In genomic region chr6:143961868-143962643, GRCh38 we compare ENCODE assay signal across 22 cellular contexts. TPM values are rescaled to one million over a fixed set of nuclear protein-coding genes. Genes with fewer than 3 reads are reported as not detected.
A peak's percentile ranks its signal among the peaks of the same experiment; 100 is the strongest.
DNase-seq lines count a peak whose midpoint lies in the region; ATAC-seq and TF ChIP-seq lines count a peak whose summit lies in the region.
"Had no signal": no experiment of that assay in that cellular context is flagged by ENCODE, and none has a peak within 500 bp of the region (broad histone marks: within the 10 kb centered on the region; RNA-seq: fewer than 3 reads in every experiment).

No MANE protein-coding gene starts in this region.

- H3K36me3 ChIP-seq in ectodermal cell (ENCODE audit: control insufficient read depth, insufficient read depth, low read length), result no peaks in the 10 kb centered on the region
- no peaks in the 10 kb centered on the region for H3K36me3 ChIP-seq in neural cell (ENCODE audit: insufficient read depth, low read length)
- H3K36me3 ChIP-seq: BLaER1 had no signal

- TF ChIP-seq RAD21 in neural cell (conservative IDR thresholded peaks at IDR 0.05), result no peak

- H3K9me3 ChIP-seq in ectodermal cell (ENCODE audit: control insufficient read depth, low read length), result no peaks in the 10 kb centered on the region
- H3K9me3 ChIP-seq in neural cell (ENCODE audit: low read length), result no peaks in the 10 kb centered on the region
- H3K9me3 ChIP-seq: BLaER1, Caco-2, heart right ventricle, mucosa of descending colon had no signal

- TF ChIP-seq EP300 in neural cell (conservative IDR thresholded peaks at IDR 0.05; ENCODE audit: poor library complexity, severe bottlenecking), result no peak

- peak overlapping the region; percentile 29 for H2AFZ ChIP-seq in neural cell (ENCODE audit: low read depth, low read length)

- peak overlapping the region; percentile 13 for H3K4me2 ChIP-seq in neural cell (ENCODE audit: low read length)
- H3K4me2 ChIP-seq: BLaER1 had no signal

- peak overlapping the region; percentile 76 for H3K27ac ChIP-seq in ectodermal cell (ENCODE audit: insufficient read depth, low read depth, low read length, poor library complexity, severe bottlenecking)
- peak overlapping the region; percentile 57 for H3K27ac ChIP-seq in neural cell (ENCODE audit: low read length)
- H3K27ac ChIP-seq: BLaER1 had no signal

- H3K27me3 ChIP-seq in ectodermal cell (ENCODE audit: control insufficient read depth, insufficient read depth, low read length, poor library complexity, severe bottlenecking) (peaks cover 42% of the 10 kb centered on the region), neural cell (ENCODE audit: insufficient read depth, low read depth, low read length) (no peaks in the 10 kb centered on the region)
- H3K27me3 ChIP-seq: BLaER1, heart right ventricle had no signal

- TF ChIP-seq CTCF in neural cell (IDR thresholded peaks at IDR 0.05; ENCODE audit: poor library complexity, severe bottlenecking), result no peak

- H3K9ac ChIP-seq in neural cell (ENCODE audit: low read length), result no peak overlapping the region
- H3K9ac ChIP-seq: BLaER1 had no signal

- H3K79me2 ChIP-seq in neural cell (replicated peaks; ENCODE audit: insufficient read depth, low read length), result no peaks in the 10 kb centered on the region

- DNase-seq in D341Med (ENCODE audit: low spot score) (peak; percentile 34), NCI-H526 (lab: John Stamatoyannopoulos, UW) (peak; percentile 33 to 43), NCI-H345 (lab: John Stamatoyannopoulos, UW) (no peak)
- DNase-seq in activated CD4-positive, alpha-beta T cell treated with anti-CD3 and anti-CD28 coated beads for 4 hours, result no peak
- DNase-seq in stimulated activated CD4-positive, alpha-beta T cell treated with anti-CD3 and anti-CD28 coated beads, Interleukin-4, amount 100 ng/mL, for 4 hours, result no peak
- DNase-seq: activated naive CD4-positive, alpha-beta T cell; activated T-cell treated with anti-CD3 and anti-CD28 coated beads, Interleukin-2, amount 50 U/mL, for 4 hours; Caco-2; GOT3; heart right ventricle; left ventricle myocardium superior; MM.1S; mucosa of descending colon; NCI-H1436 treated with DMSO at 0.1 percent for 48 hours; PC-3; SHP77 treated with DMSO at 0.1 percent for 48 hours; stimulated activated CD4-positive, alpha-beta T cell treated with anti-CD3 and anti-CD28 coated beads, Interleukin-12 subunit alpha, Interleukin-12 subunit beta, amount 100 ng/mL, for 4 hours; T-cell had no signal

- no peak for ATAC-seq in HG02763 (IDR thresholded peaks at IDR 0.05; ENCODE audit: unreplicated experiment)
- ATAC-seq: activated T-cell treated with anti-CD3 and anti-CD28 coated beads, Interleukin-2, amount 50 U/mL, for 4 hours; mucosa of descending colon; PC-3; T-cell had no signal

- H3K9me2 ChIP-seq in neural cell (ENCODE audit: insufficient read depth, low read length), result no peaks in the 10 kb centered on the region

- H3K4me3 ChIP-seq in ectodermal cell (ENCODE audit: insufficient read depth, low read depth, low read length) (no peak overlapping the region), neural cell (ENCODE audit: low read length) (peak overlapping the region; percentile 33)
- H3K4me3 ChIP-seq: BLaER1, heart right ventricle, mucosa of descending colon had no signal

- peaks cover 4% of the 10 kb centered on the region for H3F3A ChIP-seq in neural cell (ENCODE audit: insufficient read depth, low read length, poor library complexity, severe bottlenecking)

- WGBS in ectodermal cell, 2 experiments, result 11 to 13% methylated on average over 8 of the region's 9 CpGs

- peaks cover 84% of the 10 kb centered on the region for H3K4me1 ChIP-seq in ectodermal cell (ENCODE audit: control insufficient read depth, insufficient read depth, low read length)
- H3K4me1 ChIP-seq: BLaER1 had no signal

- H4K20me1 ChIP-seq in neural cell (ENCODE audit: insufficient read depth), result no peaks in the 10 kb centered on the region
- H4K20me1 ChIP-seq: BLaER1 had no signal

TF ChIP-seq in neural cell, 6 proteins besides CTCF, POLR2A, EP300 and RAD21:
- TF ChIP-seq SMC3 (conservative IDR thresholded peaks at IDR 0.05; ENCODE audit: poor library complexity) (no peak), EZH2 (IDR thresholded peaks at IDR 0.05; ENCODE audit: borderline replicate concordance, insufficient read depth, low read length, poor library complexity, severe bottlenecking) (no peak), POLR2AphosphoS5 (IDR thresholded peaks at IDR 0.05) (peak; percentile 10), TAF1 (IDR thresholded peaks at IDR 0.05; ENCODE audit: low read depth) (no peak), REST (IDR thresholded peaks at IDR 0.05; ENCODE audit: borderline replicate concordance) (no peak), MXI1 (conservative IDR thresholded peaks at IDR 0.05; ENCODE audit: poor library complexity, severe bottlenecking) (no peak)

RNA-seq across cellular contexts. Expression of gene PLAGL1, which starts 46.0 kb away (rescaled TPM):
- 26.5 TPM for polyA plus RNA-seq in ectodermal cell (2013, experiment 1 of 4)
- 18.0 TPM for polyA plus RNA-seq in ectodermal cell (2013, experiment 2 of 4)
- 17.3 TPM for polyA plus RNA-seq in ectodermal cell (2013, experiment 3 of 4)
- polyA plus RNA-seq in ectodermal cell (2013, experiment 4 of 4), result 19.2 TPM
- polyA plus RNA-seq in neural cell, result 22.3 and 34.0 TPM in 2 replicates
- polyA minus RNA-seq in neural cell, result 17.0 and 28.8 TPM in 2 replicates

Comparison
In these comparisons a context has a peak if more than half of its experiments do, and no peak if none do; other contexts are left out.
1. DNase-seq: peak in D341Med (single experiment) and NCI-H526 (2 of 2); none in NCI-H345 (single experiment), activated CD4-positive, alpha-beta T cell treated with anti-CD3 and anti-CD28 coated beads for 4 hours (0 of 2) and stimulated activated CD4-positive, alpha-beta T cell treated with anti-CD3 and anti-CD28 coated beads, Interleukin-4, amount 100 ng/mL, for 4 hours (0 of 2).